ENCODE assay signal across 10 cellular contexts in genomic region chr10:75395955-75396860, GRCh38. TPM values are rescaled to one million over a fixed set of nuclear protein-coding genes. Genes with fewer than 3 reads are reported as not detected.
A peak's percentile ranks its signal among the peaks of the same experiment; 100 is the strongest.
DNase-seq lines count a peak whose midpoint lies in the region; ATAC-seq and TF ChIP-seq lines count a peak whose summit lies in the region.
"Had no signal": no experiment of that assay in that cellular context is flagged by ENCODE, and none has a peak within 500 bp of the region (broad histone marks: within the 10 kb centered on the region; RNA-seq: fewer than 3 reads in every experiment).

No MANE protein-coding gene starts in this region.

- peak overlapping the region; percentile 92 for H3K4me2 ChIP-seq in fibroblast of lung (ENCODE audit: extremely low read depth, insufficient read depth, low read length)

- H2AFZ ChIP-seq in fibroblast of lung (ENCODE audit: low read length): peak overlapping the region; percentile 40

- H3K9ac ChIP-seq in fibroblast of lung (ENCODE audit: insufficient read depth, low read length) (peak overlapping the region; percentile 64), mucosa of rectum (ENCODE audit: low read depth in 1 of 2, low read length in 2 of 2) (peak overlapping the region; percentile 65 to 77)

- intact Hi-C loops in Right ventricle myocardium superior (cut with DNase I) (loop anchor here (5.0 to 10.0 kb wide), 4 partner anchors 519 to 1609 kb away; no protein-coding TSS in a partner anchor), Right ventricle myocardium inferior (cut with DNase I) (loop anchor here (2.0 kb wide), 1 partner anchor 101 kb away; no protein-coding TSS in a partner anchor), uterus (cut with DNase I; ENCODE audit: low total_unique reads) (loop anchor here (5.0 to 10.0 kb wide), 4 partner anchors 509 to 909 kb away; no protein-coding TSS in a partner anchor)

- no peaks in the 10 kb centered on the region for H4K20me1 ChIP-seq in fibroblast of lung (ENCODE audit: control insufficient read depth, extremely low read depth, insufficient read depth, low read length)

- H3K27me3 ChIP-seq in fibroblast of lung (ENCODE audit: control insufficient read depth, insufficient read depth, low read length) (no peaks in the 10 kb centered on the region), mucosa of rectum (ENCODE audit: control insufficient read depth in 2 of 2, insufficient read depth in 2 of 2, low read length in 2 of 2) (peaks cover 0 to 5% of the 10 kb centered on the region in 2 donors), uterus (no peaks in the 10 kb centered on the region)

- H3K4me3 ChIP-seq in fibroblast of lung (replicated peaks in 1 of 4; ENCODE audit: control extremely low read depth in 1 of 4, insufficient read depth in 1 of 4, low read depth in 3 of 4, low read length in 4 of 4): peak overlapping the region; percentile 40 to 97 (median 56)
- H3K4me3 ChIP-seq in mucosa of rectum (ENCODE audit: low read length in 2 of 2): peak overlapping the region; percentile 58 to 70
- peak overlapping the region; percentile 81 to 82 for H3K4me3 ChIP-seq in uterus

- ATAC-seq in Right ventricle myocardium superior (ENCODE audit: poor library complexity) (peak; percentile 18), Right ventricle myocardium inferior (no peak), HG03469 (IDR thresholded peaks at IDR 0.05; ENCODE audit: unreplicated experiment) (no peak), HG02798 (IDR thresholded peaks at IDR 0.05; ENCODE audit: poor library complexity, unreplicated experiment) (no peak)

- H3K79me2 ChIP-seq in fibroblast of lung (ENCODE audit: control insufficient read depth, insufficient read depth, low read length): peaks cover 45% of the 10 kb centered on the region

- H3K4me1 ChIP-seq in fibroblast of lung (ENCODE audit: control insufficient read depth, extremely low read depth, insufficient read depth, low read length): peaks cover 4% of the 10 kb centered on the region
- peaks cover 0 to 6% of the 10 kb centered on the region in 2 donors for H3K4me1 ChIP-seq in mucosa of rectum (ENCODE audit: control insufficient read depth in 2 of 2, insufficient read depth in 2 of 2, low read length in 2 of 2)
- H3K4me1 ChIP-seq in uterus: no peaks in the 10 kb centered on the region

- no peak for TF ChIP-seq CTCF in fibroblast of lung (conservative IDR thresholded peaks at IDR 0.05 in 1 of 2, IDR thresholded peaks at IDR 0.05 in 1 of 2; ENCODE audit: low read depth in 1 of 2, low read length in 2 of 2)
- no peak for TF ChIP-seq CTCF in uterus (IDR thresholded peaks at IDR 0.05)

- H3K36me3 ChIP-seq in fibroblast of lung (ENCODE audit: control insufficient read depth, insufficient read depth, low read length) (peaks cover 10% of the 10 kb centered on the region), mucosa of rectum (ENCODE audit: control insufficient read depth in 2 of 2, insufficient read depth in 2 of 2, low read length in 2 of 2) (no peaks in the 10 kb centered on the region), uterus (no peaks in the 10 kb centered on the region)

- TF ChIP-seq POLR2A in uterus (IDR thresholded peaks at IDR 0.05): peak in 1 of 2 donors; percentile 17

- H3K9me3 ChIP-seq in fibroblast of lung (ENCODE audit: control insufficient read depth, insufficient read depth, low read depth, low read length) (no peaks in the 10 kb centered on the region), mucosa of rectum (ENCODE audit: control insufficient read depth in 2 of 2, low read length in 2 of 2) (no peaks in the 10 kb centered on the region), uterus (no peaks in the 10 kb centered on the region)

- DNase-seq in Right ventricle myocardium superior (peak; percentile 60), Right ventricle myocardium inferior (ENCODE audit: missing footprints) (no peak), fibroblast of lung (ENCODE audit: low read depth in 2 of 2) (peak; percentile 45 to 61), uterus (peak; percentile 49 to 53), NCI-H1417 (lab: John Stamatoyannopoulos, UW) (no peak)
- DNase-seq: activated T-cell treated with anti-CD3 and anti-CD28 coated beads for 4 hours, SIG-M5 had no signal

- H3K27ac ChIP-seq in fibroblast of lung (ENCODE audit: insufficient read depth, low read length): peak overlapping the region; percentile 95
- peak overlapping the region; percentile 65 to 73 for H3K27ac ChIP-seq in mucosa of rectum (ENCODE audit: low read depth in 2 of 2, low read length in 2 of 2)
- peak overlapping the region; percentile 97 to 98 for H3K27ac ChIP-seq in uterus

RNA-seq across cellular contexts. Expression of gene ZNF503, which starts 5.4 kb away (rescaled TPM):
- total RNA-seq in Right ventricle myocardium superior (6.8 TPM), Right ventricle myocardium inferior (6.0 TPM), fibroblast of lung (7.1 and 8.2 TPM in 2 replicates), uterus (10 to 100 TPM; 12.1 to 99.4 (median 26.0) TPM)
- 3.4 and 4.9 TPM in 2 replicates for polyA plus RNA-seq in fibroblast of lung
- polyA plus RNA-seq in fibroblast of lung (2012): 17.7 and 24.0 TPM in 2 replicates
- polyA minus RNA-seq in fibroblast of lung (ENCODE audit: low replicate concordance): 2.0 and 4.0 TPM in 2 replicates

RNA-seq across cellular contexts. Expression of gene LRMDA, which starts 35.2 kb away (rescaled TPM):
- total RNA-seq in Right ventricle myocardium superior (26.3 TPM), Right ventricle myocardium inferior (22.3 TPM), fibroblast of lung (1.0 and 2.0 TPM in 2 replicates), uterus (10 to 100 TPM in 1 of 4 donors, 1 to 10 TPM in 3; 1.5 to 15.7 (median 4.6) TPM)
- 0.76 and 1.7 TPM in 2 replicates for polyA plus RNA-seq in fibroblast of lung
- 0.99 and 1.8 TPM in 2 replicates for polyA plus RNA-seq in fibroblast of lung (2012)
- 2.6 TPM in 1 of 2 replicates, not detected in the other for polyA minus RNA-seq in fibroblast of lung (ENCODE audit: low replicate concordance)

Comparison
In these comparisons a context has a peak if more than half of its experiments do, and no peak if none do; other contexts are left out.
1. DNase-seq: peak in Right ventricle myocardium superior (single experiment), fibroblast of lung (2 of 2) and uterus (2 of 2); none in Right ventricle myocardium inferior (single experiment) and NCI-H1417 (0 of 3).
2. Peak in every context shown above with its lines, with median percentiles within 50 percentile points of each other: H3K27ac ChIP-seq and H3K4me3 ChIP-seq.